ENCODE assay signal across 8 cellular contexts in genomic region chr2:8303322-8303832, GRCh38.
DNase-seq lines count a peak whose midpoint lies in the region; ATAC-seq and TF ChIP-seq lines count a peak whose summit lies in the region.

No MANE protein-coding gene starts in this region.

- peak; percentile 76 for ATAC-seq in activated CD8-positive, alpha-beta T cell treated with anti-CD3 and anti-CD28 coated beads for 36 hours
- ATAC-seq in SK-N-SH treated with all-trans-retinoic acid at 6 μM for 48 hours = no peak

- peak overlapping the region in 10 of 11 experiments; percentile 62 to 84 (median 79); a peak in 20 of 22 replicates for H3K9ac ChIP-seq in BLaER1 treated with 17β-estradiol and CSF1 and Interleukin-3, amounts not matched to agents 10 nM and 100 nM

- CTCF ChIA-PET in activated CD8-positive, alpha-beta T cell treated with anti-CD3 and anti-CD28 coated beads for 36 hours (lab: Charles Lee) = interaction anchor here (0.7 kb wide), 1 partner anchor 19 kb away, joined by 3 read pairs; no protein-coding TSS in a partner anchor

- H3K27ac ChIP-seq in BLaER1 treated with 17β-estradiol and CSF1 and Interleukin-3, amounts not matched to agents 10 nM and 100 nM = peak overlapping the region; percentile 56 to 98 (median 96); a peak in 21 of 22 replicates
- peak overlapping the region; percentile 60; the same call in 1 of the 2 replicates for H3K27ac ChIP-seq in HL-60 (replicated peaks)

- peaks cover 4% of the 10 kb centered on the region for H3K36me3 Mint-ChIP-seq in activated CD8-positive, alpha-beta T cell treated with anti-CD3 and anti-CD28 coated beads for 36 hours (ENCODE audit: low read depth)

- peaks cover 67% of the 10 kb centered on the region for H3K4me1 Mint-ChIP-seq in activated CD8-positive, alpha-beta T cell treated with anti-CD3 and anti-CD28 coated beads for 36 hours (ENCODE audit: low read depth)

- H3K27me3 ChIP-seq in BLaER1 treated with 17β-estradiol and CSF1 and Interleukin-3, amounts not matched to agents 10 nM and 100 nM = no peaks in the 10 kb centered on the region; a peak in 1 of 22 replicates
- H3K27me3 ChIP-seq in HL-60 (ENCODE audit: insufficient read depth, poor library complexity, severe bottlenecking) = no peaks in the 10 kb centered on the region

- peak overlapping the region; percentile 87 for H3K27ac Mint-ChIP-seq in activated CD8-positive, alpha-beta T cell treated with anti-CD3 and anti-CD28 coated beads for 36 hours

- H3K27me3 Mint-ChIP-seq in activated CD8-positive, alpha-beta T cell treated with anti-CD3 and anti-CD28 coated beads for 36 hours = peaks cover 5% of the 10 kb centered on the region

- peak; percentile 73 for DNase-seq in GM20000 (ENCODE audit: low spot score)
- peak; percentile 85 to 93 for DNase-seq in HL-60 (ENCODE audit: low read depth in 1 of 2, low spot score in 1 of 2)
- peak; percentile 93 for DNase-seq in activated CD8-positive, alpha-beta T cell treated with anti-CD3 and anti-CD28 coated beads for 36 hours
- peak; percentile 72 for DNase-seq in globus pallidus (ENCODE audit: low spot score)
- peak; percentile 41 to 48 for DNase-seq in stimulated activated CD4-positive, alpha-beta T cell treated with anti-CD3 and anti-CD28 coated beads, Interleukin-4, amount 100 ng/mL, for 4 hours
- no peak for DNase-seq in NCI-H510A treated with DMSO at 0.1 percent for 48 hours (lab: John Stamatoyannopoulos, UW)

- intact Hi-C loops in activated CD8-positive, alpha-beta T cell treated with anti-CD3 and anti-CD28 coated beads for 36 hours (cut with micrococcal nuclease) = loop anchor here (10.0 kb wide), 3 partner anchors 181 to 381 kb away; partner anchors contain the start of gene ID2

- TF ChIP-seq CTCF in GM20000 (IDR thresholded peaks at IDR 0.05; ENCODE audit: extremely low read depth, missing control alignments) (no peak), HL-60 (IDR thresholded peaks at IDR 0.05; ENCODE audit: insufficient read depth, low read length) (no peak)
- TF ChIP-seq CTCF in activated CD8-positive, alpha-beta T cell treated with anti-CD3 and anti-CD28 coated beads for 36 hours (IDR thresholded peaks at IDR 0.05) = no peak

- peak overlapping the region; percentile 31 for H3K4me3 Mint-ChIP-seq in activated CD8-positive, alpha-beta T cell treated with anti-CD3 and anti-CD28 coated beads for 36 hours

- H3K9me3 Mint-ChIP-seq in activated CD8-positive, alpha-beta T cell treated with anti-CD3 and anti-CD28 coated beads for 36 hours = peaks cover 15% of the 10 kb centered on the region

- POLR2A ChIA-PET in activated CD8-positive, alpha-beta T cell treated with anti-CD3 and anti-CD28 coated beads for 36 hours (lab: Charles Lee) = interaction anchor here (0.6 to 0.7 kb wide), 2 partner anchors 105 to 378 kb away, joined by 4 read pairs; partner anchors contain the start of gene ID2

- peaks cover 76 to 100% (median 99%) of the 10 kb centered on the region in 10 experiments for H3K4me1 ChIP-seq in BLaER1 treated with 17β-estradiol and CSF1 and Interleukin-3, amounts not matched to agents 10 nM and 100 nM

- H3K9me3 ChIP-seq in BLaER1 treated with 17β-estradiol and CSF1 and Interleukin-3, amounts not matched to agents 10 nM and 100 nM (replicated peaks in 1 of 11) = peaks cover 0 to 27% (median 18%) of the 10 kb centered on the region in 11 experiments; a peak in 16 of 22 replicates

- no peaks in the 10 kb centered on the region for H4K20me1 ChIP-seq in BLaER1 treated with 17β-estradiol and CSF1 and Interleukin-3, amounts not matched to agents 10 nM and 100 nM

- peak overlapping the region; percentile 78 to 95 (median 89) for H3K4me2 ChIP-seq in BLaER1 treated with 17β-estradiol and CSF1 and Interleukin-3, amounts not matched to agents 10 nM and 100 nM

- H3K4me3 ChIP-seq in BLaER1 treated with 17β-estradiol and CSF1 and Interleukin-3, amounts not matched to agents 10 nM and 100 nM = peak overlapping the region in 1 of 10 experiments; percentile 24; a peak in 2 of 20 replicates
- H3K4me3 ChIP-seq in HL-60 (replicated peaks; ENCODE audit: insufficient read depth, low read length) = no peak overlapping the region

- no peaks in the 10 kb centered on the region for H3K36me3 ChIP-seq in BLaER1 treated with 17β-estradiol and CSF1 and Interleukin-3, amounts not matched to agents 10 nM and 100 nM

TF ChIP-seq in SK-N-SH treated with all-trans-retinoic acid at 6 μM for 48 hours, 23 proteins besides CTCF, POLR2A, EP300 and RAD21:
- TF ChIP-seq GLIS3 (CRISPR knock-in tag; IDR thresholded peaks at IDR 0.05) = no peak
- TF ChIP-seq ZFP3 (CRISPR knock-in tag; IDR thresholded peaks at IDR 0.05) = no peak
- no peak for TF ChIP-seq PPARA (CRISPR knock-in tag; IDR thresholded peaks at IDR 0.05; ENCODE audit: borderline replicate concordance)
- no peak for TF ChIP-seq ZFP30 (CRISPR knock-in tag; IDR thresholded peaks at IDR 0.05)
